Comparison of ENCODE assay signal across 13 cellular contexts in the genomic region with DNA sequence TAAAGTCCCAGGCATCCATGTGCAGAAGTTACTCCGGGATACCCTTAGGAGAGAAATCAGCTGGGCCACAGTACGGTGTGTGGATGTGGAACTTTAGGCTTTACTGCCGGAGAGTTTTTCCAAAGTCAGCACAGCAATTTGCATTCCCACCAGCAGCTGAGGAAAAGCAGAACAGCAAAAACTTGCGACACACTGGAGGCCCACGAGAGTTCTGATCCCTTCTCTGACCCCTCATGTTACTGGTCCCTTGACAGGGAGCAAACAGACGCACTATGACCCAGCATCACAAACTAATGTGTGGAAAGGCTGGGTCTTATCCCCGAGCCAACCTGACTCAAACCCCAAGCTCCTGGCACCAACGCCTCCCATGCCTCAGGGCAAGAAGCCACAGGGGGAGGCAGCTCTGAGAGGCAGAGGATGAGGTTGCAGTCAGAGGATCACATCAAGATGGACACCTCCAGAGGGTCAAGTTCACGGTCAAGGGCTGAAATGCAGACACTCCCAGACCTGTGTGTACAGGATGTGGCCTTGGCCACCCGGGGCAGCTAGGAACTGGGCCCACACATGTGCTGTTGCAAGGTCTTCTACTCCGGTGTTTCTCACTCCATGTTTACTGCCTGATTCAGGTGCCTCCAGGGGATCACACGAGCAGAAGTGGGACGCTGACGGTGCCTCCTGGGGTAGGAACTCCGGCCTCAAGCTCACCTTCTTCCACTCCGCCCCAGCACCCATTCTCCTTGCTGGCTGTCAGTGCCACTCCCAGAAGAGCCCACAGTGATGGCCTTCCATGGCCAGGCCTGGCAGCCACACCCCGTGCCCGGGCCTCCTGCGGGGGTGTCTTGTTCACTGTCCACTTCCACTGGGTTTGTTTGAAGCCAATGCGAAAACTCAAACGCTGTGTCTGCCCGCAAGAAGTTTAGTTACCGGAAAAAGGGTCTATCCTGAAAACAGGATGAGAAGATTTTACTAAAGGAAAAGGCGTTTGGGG. TPM values are rescaled to one million over a fixed set of nuclear protein-coding genes. Genes with fewer than 3 reads are reported as not detected.
DNase-seq lines count a peak whose midpoint lies in the region; ATAC-seq, FAIRE-seq and TF ChIP-seq lines count a peak whose summit lies in the region.
"Had no signal": no experiment of that assay in that cellular context is flagged by ENCODE, and none has a peak within 500 bp of the region (broad histone marks: within the 10 kb centered on the region; RNA-seq: fewer than 3 reads in every experiment).

No MANE protein-coding gene starts in this region.

- H4K20me1 ChIP-seq in SU-DHL-6 (ENCODE audit: low read depth, low read length) (peaks cover 14% of the 10 kb centered on the region; the same call in 1 of the 2 replicates), H1 (replicated peaks in 1 of 2; ENCODE audit: control insufficient read depth in 1 of 2, insufficient read depth in 2 of 2, low read length in 2 of 2) (peaks cover 21 to 24% of the 10 kb centered on the region in 2 experiments)

- H3K18ac ChIP-seq in H1 (ENCODE audit: extremely low read depth, low read length) = no peak overlapping the region

- peaks cover 41% of the 10 kb centered on the region for H3K4me1 ChIP-seq in left ventricle myocardium inferior
- H3K4me1 ChIP-seq in H1 (replicated peaks in 1 of 4; ENCODE audit: control insufficient read depth in 3 of 4, insufficient read depth in 4 of 4, low read length in 3 of 4) = peaks cover 11 to 64% (median 44%) of the 10 kb centered on the region in 4 experiments
- peaks cover 49% of the 10 kb centered on the region for H3K4me1 ChIP-seq in upper lobe of right lung

- no peak overlapping the region for H3K4ac ChIP-seq in H1 (replicated peaks; ENCODE audit: insufficient read length, low read depth, low read length)

- no peak for TF ChIP-seq RAD21 in H1 (IDR thresholded peaks at IDR 0.05 in 1 of 2, conservative IDR thresholded peaks at IDR 0.05 in 1 of 2; ENCODE audit: low read depth in 2 of 2, low read length in 2 of 2)

- peak overlapping the region; percentile 40 for H2BK5ac ChIP-seq in H1 (ENCODE audit: low read depth, low read length)

- H3K23ac ChIP-seq in H1 (ENCODE audit: insufficient read length) = no peak overlapping the region

- H3K79me1 ChIP-seq in H1 (ENCODE audit: low read depth, low read length) = peaks cover 34% of the 10 kb centered on the region

- H3K27ac ChIP-seq in left ventricle myocardium inferior (replicated peaks) (no peak overlapping the region), SU-DHL-6 (ENCODE audit: low read depth, low read length) (peak overlapping the region; percentile 36; the same call in 1 of the 2 replicates), H1 (ENCODE audit: low read depth, low read length) (no peak overlapping the region), upper lobe of right lung (no peak overlapping the region)

- no peak overlapping the region for H2BK120ac ChIP-seq in H1 (replicated peaks; ENCODE audit: low read depth, low read length)

- DNase-seq in Right ventricle myocardium superior = no peak
- no peak for DNase-seq in left ventricle myocardium inferior
- no peak for DNase-seq in H1 (ENCODE audit: low read depth in 1 of 2, low spot score in 2 of 2)
- DNase-seq in upper lobe of right lung = no peak
- DNase-seq in KG1 (lab: John Stamatoyannopoulos, UW) = no peak
- no peak for DNase-seq in NCI-H2171 (lab: John Stamatoyannopoulos, UW)
- DNase-seq: activated CD8-positive, alpha-beta memory T cell treated with anti-CD3 and anti-CD28 coated beads for 24 hours; mesendoderm; NCI-H446 had no signal

- peaks cover 41% of the 10 kb centered on the region for H3K27me3 ChIP-seq in left ventricle myocardium inferior (ENCODE audit: low read depth)
- no peaks in the 10 kb centered on the region for H3K27me3 ChIP-seq in SU-DHL-6 (ENCODE audit: low read length)
- no peaks in the 10 kb centered on the region for H3K27me3 ChIP-seq in H1 (replicated peaks in 1 of 4; ENCODE audit: control insufficient read depth in 3 of 4, extremely low read depth in 1 of 4, insufficient read depth in 3 of 4, low read length in 3 of 4)
- H3K27me3 ChIP-seq in upper lobe of right lung = no peaks in the 10 kb centered on the region

- H3K9ac ChIP-seq in SU-DHL-6 (ENCODE audit: low read length) (no peak overlapping the region), H1 (replicated peaks in 1 of 4; ENCODE audit: extremely low read depth in 1 of 4, low read depth in 3 of 4, low read length in 3 of 4) (0 out of 7 replicates have a peak overlapping the region, but pooled peaks of 1 of the 4 experiments have one; percentile 39)

- no peak overlapping the region for H2BK15ac ChIP-seq in H1 (ENCODE audit: low read length)

- peaks cover 44% of the 10 kb centered on the region for H3F3A ChIP-seq in SU-DHL-6 (ENCODE audit: insufficient read depth)

- H3K9me2 ChIP-seq in SU-DHL-6 (replicated peaks; ENCODE audit: insufficient read depth, low read length) = no peaks in the 10 kb centered on the region

- ATAC-seq in Right ventricle myocardium superior (ENCODE audit: poor library complexity) (peak; percentile 31), upper lobe of right lung (peak; percentile 49), GM21529 (IDR thresholded peaks at IDR 0.05; ENCODE audit: unreplicated experiment) (no peak)
- ATAC-seq: K562 had no signal

- no peak overlapping the region for H2AK5ac ChIP-seq in H1 (ENCODE audit: low read depth, low read length)

- WGBS in H1 (ENCODE audit: extremely low coverage in 1 of 2, insufficient coverage in 1 of 2, insufficient read length in 1 of 2, insufficient replicate concordance in 2 of 2, low coverage in 1 of 2, low lambda C conversion rate in 2 of 2, missing lambda C conversion rate in 1 of 2), 2 experiments = 91% methylated on average over 24 of the region's 24 CpGs; no CpG with 5 or more reads in 1 of the 2 experiments

- no peak overlapping the region for H2BK12ac ChIP-seq in H1 (ENCODE audit: low read depth, low read length)

- H3K14ac ChIP-seq in H1 (ENCODE audit: insufficient read length) = no peak overlapping the region

- no peak overlapping the region for H3K56ac ChIP-seq in H1 (replicated peaks; ENCODE audit: insufficient read length, low read depth, low read length)

- CTCF ChIA-PET in H1 (lab: Charles Lee; ENCODE audit: partially characterized antibody) = interaction anchor here (1.1 to 4.9 kb wide), 5 partner anchors 8 to 88 kb away, joined by 3 to 31 read pairs (median 5); no protein-coding TSS in a partner anchor

- H3K79me2 ChIP-seq in SU-DHL-6 (ENCODE audit: insufficient read depth, low read length) = peaks cover 98% of the 10 kb centered on the region
- H3K79me2 ChIP-seq in H1 (ENCODE audit: control insufficient read depth in 1 of 2, insufficient read depth in 2 of 2, low read length in 2 of 2) = peaks cover 8 to 95% of the 10 kb centered on the region in 2 experiments; a peak in 3 of 4 replicates

- no peak for FAIRE-seq in H1 (lab: Jason Lieb, UNC)
- FAIRE-seq: H54, K562 had no signal

- no peak overlapping the region for H3K4me3 ChIP-seq in left ventricle myocardium inferior
- H3K4me3 ChIP-seq in SU-DHL-6 (ENCODE audit: insufficient read depth, low read length, poor library complexity, severe bottlenecking) = no peak overlapping the region
- H3K4me3 ChIP-seq in H1 (ENCODE audit: extremely low read depth in 1 of 4, insufficient read depth in 2 of 4, low read depth in 3 of 4, low read length in 4 of 4) = no peak overlapping the region
- no peak overlapping the region for H3K4me3 ChIP-seq in upper lobe of right lung
- H3K4me3 ChIP-seq: K562 had no signal

- no peak overlapping the region for H2AFZ ChIP-seq in SU-DHL-6 (ENCODE audit: low read depth, low read length, severe bottlenecking)
- no peak overlapping the region for H2AFZ ChIP-seq in H1 (ENCODE audit: low read length)

- H4K8ac ChIP-seq in H1 (ENCODE audit: extremely low read depth, insufficient read depth, low read length) = no peak overlapping the region

- H3K4me2 ChIP-seq in SU-DHL-6 (ENCODE audit: low read depth, low read length, poor library complexity, severe bottlenecking) (peak overlapping the region; percentile 56), H1 (ENCODE audit: insufficient read depth in 1 of 2, low read depth in 2 of 2, low read length in 2 of 2) (no peak overlapping the region)

- H4K91ac ChIP-seq in H1 (replicated peaks; ENCODE audit: insufficient read length, low read length) = no peak overlapping the region

- POLR2A ChIA-PET in H1 (lab: Charles Lee; ENCODE audit: partially characterized antibody) = interaction anchor here (1.0 to 2.9 kb wide), 5 partner anchors 8 to 74 kb away, joined by 3 to 11 read pairs (median 3); no protein-coding TSS in a partner anchor

- intact Hi-C loops in Right ventricle myocardium superior (cut with DNase I) (no loop called here), left ventricle myocardium inferior (cut with micrococcal nuclease) (no loop called here), upper lobe of right lung (cut with DNase I) (no loop called here)

- no peaks in the 10 kb centered on the region for H3K36me3 ChIP-seq in left ventricle myocardium inferior
- 0 out of 2 replicates have a peak, but pooled peaks cover 3% of the 10 kb centered on the region for H3K36me3 ChIP-seq in SU-DHL-6 (ENCODE audit: low read length)
- H3K36me3 ChIP-seq in H1 (ENCODE audit: control insufficient read depth in 2 of 4, insufficient read depth in 4 of 4, low read length in 3 of 4) = no peaks in the 10 kb centered on the region
- H3K36me3 ChIP-seq in upper lobe of right lung = no peaks in the 10 kb centered on the region

- H3K9me3 ChIP-seq in left ventricle myocardium inferior (replicated peaks) = no peaks in the 10 kb centered on the region
- no peaks in the 10 kb centered on the region for H3K9me3 ChIP-seq in SU-DHL-6 (ENCODE audit: insufficient read depth, low read length)
- no peaks in the 10 kb centered on the region for H3K9me3 ChIP-seq in H1 (ENCODE audit: insufficient read depth in 2 of 2, low read depth in 1 of 2, low read length in 1 of 2)
- no peaks in the 10 kb centered on the region for H3K9me3 ChIP-seq in upper lobe of right lung

- no peak overlapping the region for H4K5ac ChIP-seq in H1 (ENCODE audit: insufficient read length, low read depth, low read length)

- no peak for TF ChIP-seq POLR2A in H1 (IDR thresholded peaks at IDR 0.05; ENCODE audit: control extremely low read depth in 1 of 2, low read depth in 2 of 2, low read length in 2 of 2)

- H3K23me2 ChIP-seq in H1 (ENCODE audit: low read depth, low read length) = no peaks in the 10 kb centered on the region

- TF ChIP-seq EP300 in H1 (IDR thresholded peaks at IDR 0.05; ENCODE audit: borderline replicate concordance in 1 of 2, low read depth in 2 of 2, low read length in 2 of 2) = no peak

- TF ChIP-seq CTCF in left ventricle myocardium inferior (IDR thresholded peaks at IDR 0.05; ENCODE audit: borderline replicate concordance) (no peak), SU-DHL-6 (IDR thresholded peaks at IDR 0.05; ENCODE audit: insufficient read depth, low read length, poor library complexity, severe bottlenecking) (no peak), H1 (IDR thresholded peaks at IDR 0.05; ENCODE audit: control extremely low read depth in 1 of 3, insufficient read depth in 1 of 3, low read depth in 1 of 3, low read length in 3 of 3) (no peak), upper lobe of right lung (IDR thresholded peaks at IDR 0.05) (no peak)

- H2BK20ac ChIP-seq in H1 (ENCODE audit: low read length) = no peak overlapping the region

RNA-seq across cellular contexts. Expression of a gene that starts 38.4 kb away (rescaled TPM):
- total RNA-seq in Right ventricle myocardium superior (2.9 TPM), left ventricle myocardium inferior (2.8 TPM), upper lobe of right lung (34.1 TPM)
- total RNA-seq in H1 (2021; fragmentation: NEBNext Ultra II Directional; extraction: Animal tissue kit (Norgen Biotek cat#: 25700)) = 55.4 and 57.7 TPM in 2 replicates
- 10.3 and 19.5 TPM in 2 replicates for polyA plus RNA-seq in H1 (2011; rRNA removed)
- 17.7 TPM for polyA plus RNA-seq in H1 (2011; cell fraction: cytosol; rRNA removed)
- polyA plus RNA-seq in H1 (2011; cell fraction: nucleus; rRNA removed) = 46.9 TPM
- polyA plus RNA-seq in H1 (2012, experiment 1 of 2) = 23.7 to 30.8 TPM (median 27.7 TPM) in 4 replicates
- 10.5 TPM for polyA plus RNA-seq in H1 (2012, experiment 2 of 2)
- 23.3 TPM for polyA plus RNA-seq in H1 (2013, experiment 1 of 2)
- polyA plus RNA-seq in H1 (2013, experiment 2 of 2) = 22.6 TPM
- 41.4 and 42.2 TPM in 2 replicates for polyA minus RNA-seq in H1 (2011; rRNA and poly(A)+ RNA removed)
- 27.2 TPM for polyA minus RNA-seq in H1 (2011; cell fraction: cytosol; rRNA and poly(A)+ RNA removed)
- 64.1 TPM for polyA minus RNA-seq in H1 (2011; cell fraction: nucleus; rRNA and poly(A)+ RNA removed)
